In the genomic region with DNA sequence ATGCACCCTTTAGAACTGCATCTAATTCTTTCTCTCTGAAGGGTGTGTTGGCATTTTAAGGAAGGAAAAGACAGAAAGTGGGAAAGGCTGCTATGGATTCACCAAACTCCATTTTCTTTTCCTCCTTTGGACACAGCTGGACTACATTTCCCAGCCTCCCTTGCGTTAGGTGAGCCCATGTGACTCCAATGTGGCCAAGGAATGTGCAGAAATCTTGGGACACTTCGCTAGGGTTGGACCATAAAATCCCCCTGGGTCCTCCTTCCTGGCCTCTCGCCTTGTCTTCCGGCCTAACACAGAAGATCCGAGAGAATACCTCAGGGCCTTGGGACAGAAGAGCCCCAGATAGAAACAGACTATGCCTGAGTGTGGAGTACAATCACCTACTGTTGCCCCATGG, we compare ENCODE assay signal across 24 cellular contexts. TPM values are rescaled to one million over a fixed set of nuclear protein-coding genes. Genes with fewer than 3 reads are reported as not detected.
DNase-seq lines count a peak whose midpoint lies in the region; ATAC-seq, FAIRE-seq and TF ChIP-seq lines count a peak whose summit lies in the region.
"Had no signal": no experiment of that assay in that cellular context is flagged by ENCODE, and none has a peak within 500 bp of the region (broad histone marks: within the 10 kb centered on the region; RNA-seq: fewer than 3 reads in every experiment).

No MANE protein-coding gene starts in this region.

- H3K4me1 ChIP-seq in HepG2 (ENCODE audit: insufficient read depth, low read length) (peaks cover 14% of the 10 kb centered on the region; the same call in 1 of the 2 replicates), right lobe of liver (no peaks in the 10 kb centered on the region)
- H3K4me1 ChIP-seq: sigmoid colon had no signal

- TF ChIP-seq POLR2A in HepG2 (IDR thresholded peaks at IDR 0.05; ENCODE audit: insufficient read depth in 1 of 2, low read depth in 2 of 2, low read length in 2 of 2) (no peak), right lobe of liver (IDR thresholded peaks at IDR 0.05) (no peak)

- H2AFZ ChIP-seq in HepG2 (ENCODE audit: low read length) = no peak overlapping the region

- in situ Hi-C loops in HepG2 (cut with HindIII; ENCODE audit: extremely low pct_ligation_motif_present, low pct_unique_long_range_greater_than_20kb) = no loop called here
- in situ Hi-C loops in SK-MEL-5 (cut with HindIII; ENCODE audit: low pct_unique_long_range_greater_than_20kb, low sequenced_read_pairs) = no loop called here

- FAIRE-seq in HepG2 (lab: Jason Lieb, UNC) = no peak
- FAIRE-seq: pancreas had no signal

- ATAC-seq in HepG2 = no peak
- ATAC-seq in right lobe of liver = no peak
- peak; percentile 49 for ATAC-seq in Right ventricle myocardium superior (ENCODE audit: poor library complexity)
- peak; percentile 64 for ATAC-seq in sciatic nerve
- no peak for ATAC-seq in HG03469 (IDR thresholded peaks at IDR 0.05; ENCODE audit: unreplicated experiment)
- no peak for ATAC-seq in HG03139 (IDR thresholded peaks at IDR 0.05; ENCODE audit: unreplicated experiment)
- ATAC-seq in HG03354 (IDR thresholded peaks at IDR 0.05; ENCODE audit: poor library complexity, severe bottlenecking, unreplicated experiment) = no peak
- ATAC-seq: esophagus mucosa; pancreas; stimulated activated effector memory CD8-positive, alpha-beta T cell treated with anti-CD3 and anti-CD28 coated beads, Interleukin-12 subunit alpha, Interleukin-12 subunit beta, amount 100 ng/mL, for 72 hours had no signal

- H3K79me2 ChIP-seq in HepG2 (ENCODE audit: insufficient read depth, low read length) = no peaks in the 10 kb centered on the region

- no peak for TF ChIP-seq EP300 in HepG2 (IDR thresholded peaks at IDR 0.05; ENCODE audit: low read depth in 2 of 2, low read length in 2 of 2)
- TF ChIP-seq EP300 in HepG2 (CRISPR knock-in tag; IDR thresholded peaks at IDR 0.05; ENCODE audit: borderline replicate concordance) = no peak

- H3K36me3 ChIP-seq in HepG2 (replicated peaks in 1 of 2; ENCODE audit: control insufficient read depth in 1 of 2, insufficient read depth in 2 of 2, low read length in 2 of 2) (no peaks in the 10 kb centered on the region), right lobe of liver (no peaks in the 10 kb centered on the region)
- H3K36me3 ChIP-seq: pancreas, sigmoid colon, thoracic aorta had no signal

- BruUV-seq in HepG2 (replicated peaks; lab: Mats Ljungman, UMichigan) = no TSS peak

- H3K27ac ChIP-seq in HepG2 (ENCODE audit: extremely low read length, insufficient read depth, low read length) = no peak overlapping the region
- no peak overlapping the region for H3K27ac ChIP-seq in right lobe of liver
- H3K27ac ChIP-seq: KMS-11, pancreas, sigmoid colon, thoracic aorta had no signal

- intact Hi-C loops in HepG2 (cut with micrococcal nuclease; ENCODE audit: unreplicated experiment) (no loop called here), right lobe of liver (cut with DNase I) (no loop called here), Right ventricle myocardium superior (cut with DNase I) (no loop called here), sciatic nerve (cut with DNase I) (no loop called here)

- H3K9me3 ChIP-seq in HepG2 (ENCODE audit: low read length) = no peaks in the 10 kb centered on the region
- H3K9me3 ChIP-seq in right lobe of liver = no peaks in the 10 kb centered on the region
- H3K9me3 ChIP-seq: pancreas, sigmoid colon, thoracic aorta had no signal

- peaks cover 0 to 17% of the 10 kb centered on the region in 2 experiments; a peak in 2 of 5 replicates for H3K27me3 ChIP-seq in HepG2 (ENCODE audit: control insufficient read depth in 1 of 2, insufficient read depth in 2 of 2, low read length in 2 of 2)
- no peaks in the 10 kb centered on the region for H3K27me3 ChIP-seq in right lobe of liver
- H3K27me3 ChIP-seq: pancreas had no signal

- DNase-seq in HepG2 (ENCODE audit: low spot score) (no peak), right lobe of liver (no peak), SK-MEL-5 (ENCODE audit: low read depth, low spot score) (peak; percentile 74), Right ventricle myocardium superior (peak; percentile 52), sciatic nerve (ENCODE audit: low spot score) (no peak)
- DNase-seq: activated B cell treated with CpG ODN at 0.5 μM for 24 hours; activated CD4-positive, alpha-beta memory T cell treated with anti-CD3 and anti-CD28 coated beads for 36 hours; activated naive CD4-positive, alpha-beta T cell treated with Interleukin-2 at 50 U/mL for 16 hours; mammary epithelial cell; naive B cell; NCI-H2029; NCI-H446 treated with DMSO at 0.1 percent for 48 hours; pancreas; sigmoid colon had no signal

- no peak overlapping the region for H3K4me2 ChIP-seq in HepG2 (ENCODE audit: low read depth, low read length)
- H3K4me2 ChIP-seq: KMS-11 had no signal

- no peak overlapping the region for H3K9ac ChIP-seq in HepG2 (ENCODE audit: insufficient read depth, low read depth, low read length)
- H3K9ac ChIP-seq: KMS-11 had no signal

- POLR2A ChIA-PET in HepG2 (lab: Yijun Ruan, JAX) = no interaction called here

- TF ChIP-seq RAD21 in HepG2 (CRISPR knock-in tag; IDR thresholded peaks at IDR 0.05) = no peak

- no peak overlapping the region for H3K4me3 ChIP-seq in HepG2 (replicated peaks in 1 of 3; ENCODE audit: insufficient read depth in 1 of 3, low read depth in 2 of 3, low read length in 3 of 3)
- H3K4me3 ChIP-seq in right lobe of liver = no peak overlapping the region
- H3K4me3 ChIP-seq: pancreas, sigmoid colon, thoracic aorta had no signal

- TF ChIP-seq CTCF in HepG2 (CRISPR knock-in tag; IDR thresholded peaks at IDR 0.05) (no peak), right lobe of liver (IDR thresholded peaks at IDR 0.05) (no peak)

- CTCF ChIA-PET in HepG2 (lab: Yijun Ruan, JAX; ENCODE audit: low intra/inter-chr PET ratio, low total read pairs) = no interaction called here

- WGBS in HepG2 (ENCODE audit: low lambda C conversion rate) = 59% methylated on average over 5 of the region's 5 CpGs
- 75% methylated on average over 4 of the region's 5 CpGs for WGBS in right lobe of liver (ENCODE audit: insufficient coverage, low coverage, low lambda C conversion rate, missing lambda C conversion rate)

- H4K20me1 ChIP-seq in HepG2 (ENCODE audit: insufficient read depth, low read length) = no peaks in the 10 kb centered on the region

TF ChIP-seq in HepG2, 621 proteins besides CTCF, POLR2A, EP300 and RAD21 (continues in another document):
- TF ChIP-seq, protein P1, sequence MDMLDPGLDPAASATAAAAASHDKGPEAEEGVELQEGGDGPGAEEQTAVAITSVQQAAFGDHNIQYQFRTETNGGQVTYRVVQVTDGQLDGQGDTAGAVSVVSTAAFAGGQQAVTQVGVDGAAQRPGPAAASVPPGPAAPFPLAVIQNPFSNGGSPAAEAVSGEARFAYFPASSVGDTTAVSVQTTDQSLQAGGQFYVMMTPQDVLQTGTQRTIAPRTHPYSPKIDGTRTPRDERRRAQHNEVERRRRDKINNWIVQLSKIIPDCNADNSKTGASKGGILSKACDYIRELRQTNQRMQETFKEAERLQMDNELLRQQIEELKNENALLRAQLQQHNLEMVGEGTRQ (IDR thresholded peaks at IDR 0.05; ENCODE audit: low read depth, low read length) = no peak; the same call in 1 of the 2 replicates
- TF ChIP-seq, protein P1 (CRISPR knock-in tag; IDR thresholded peaks at IDR 0.05; ENCODE audit: borderline replicate concordance) = peak; percentile 58; the same call in 1 of the 2 replicates
- TF ChIP-seq ISX (CRISPR knock-in tag; conservative IDR thresholded peaks at IDR 0.05) = no peak
- no peak for TF ChIP-seq ZNF674 (CRISPR knock-in tag; IDR thresholded peaks at IDR 0.05; ENCODE audit: low read depth)

RNA-seq across cellular contexts. Expression of gene ABCC12, which starts 56.3 kb away (rescaled TPM):
- total RNA-seq in HepG2 (2016; rRNA removed; fragmentation: Illumina TruSeq; extraction: Trizol) (not detected in 2 replicates), right lobe of liver (under 1 TPM in 1 of 6 experiments, not detected in 5; 0.07 TPM), Right ventricle myocardium superior (not detected), sciatic nerve (not detected)
- not detected in 2 replicates for total RNA-seq in HepG2 (2016; cell fraction: cytosol; rRNA removed; fragmentation: Illumina TruSeq; extraction: Trizol; ENCODE audit: low read depth)
- total RNA-seq in HepG2 (2016; cell fraction: insoluble cytoplasmic fraction; rRNA removed; fragmentation: Illumina TruSeq; extraction: Trizol) = not detected in 2 replicates
- total RNA-seq in HepG2 (2016; cell fraction: membrane; rRNA removed; fragmentation: Illumina TruSeq; extraction: Trizol) = not detected in 2 replicates
- not detected in 2 replicates for total RNA-seq in HepG2 (2016; cell fraction: nucleus; rRNA removed; fragmentation: Illumina TruSeq; extraction: Trizol)
- polyA plus RNA-seq in HepG2 (2011; rRNA removed) = 0.22 TPM in 1 of 2 replicates, not detected in the other
- not detected in 2 replicates for polyA plus RNA-seq in HepG2 (2011; cell fraction: cytosol; rRNA removed)
- not detected in 2 replicates for polyA plus RNA-seq in HepG2 (2011; cell fraction: nucleus; rRNA removed)
- polyA plus RNA-seq in HepG2 (2012) = not detected in 2 replicates
- polyA plus RNA-seq in HepG2 (2016; cell fraction: cytosol; fragmentation: Illumina TruSeq; extraction: Trizol; ENCODE audit: low read depth) = not detected in 2 replicates
- not detected in 2 replicates for polyA plus RNA-seq in HepG2 (2016; cell fraction: insoluble cytoplasmic fraction; fragmentation: Illumina TruSeq; extraction: Trizol; ENCODE audit: low read depth)
- polyA plus RNA-seq in HepG2 (2016; cell fraction: membrane; fragmentation: Illumina TruSeq; extraction: Trizol; ENCODE audit: low read depth) = not detected in 2 replicates
- polyA plus RNA-seq in HepG2 (2016; cell fraction: nucleus; fragmentation: Illumina TruSeq; extraction: Trizol; ENCODE audit: insufficient read depth, low read depth) = not detected in 2 replicates
- polyA minus RNA-seq in HepG2 (2011; rRNA and poly(A)+ RNA removed; ENCODE audit: low replicate concordance) = not detected in 2 replicates
- polyA minus RNA-seq in HepG2 (2011; cell fraction: cytosol; rRNA and poly(A)+ RNA removed) = not detected in 2 replicates
- polyA minus RNA-seq in HepG2 (2011; cell fraction: nucleus; rRNA and poly(A)+ RNA removed) = not detected in 2 replicates
- total RNA-seq in SK-MEL-5 (2014; rRNA removed; shearing (Covaris generic)) = not detected in 2 replicates
- polyA plus RNA-seq in SK-MEL-5 (2015; cell fraction: cytosol; rRNA removed) = not detected in 2 replicates
- 1.3 TPM in 1 of 2 replicates, not detected in the other for polyA plus RNA-seq in SK-MEL-5 (2015; cell fraction: nucleus; rRNA removed)
- total RNA-seq: activated B cell treated with CpG ODN at 0.5 μM for 24 hours; activated CD4-positive, alpha-beta memory T cell treated with anti-CD3 and anti-CD28 coated beads for 36 hours; esophagus mucosa; glomerular endothelial cell; mammary epithelial cell; pancreas; sigmoid colon; T-helper 1 cell treated with Interleukin-12 subunit alpha and Interleukin-12 subunit beta and Interleukin-4 antibody, amounts not matched to agents 30 ng/mL and 1 ng/mL, for 36 hours; thoracic aorta had no signal
- polyA plus RNA-seq: CD14-positive monocyte, mammary epithelial cell, pancreas, sigmoid colon had no signal

Comparison
In these comparisons a context has a peak if more than half of its experiments do, and no peak if none do; other contexts are left out.
1. ATAC-seq: peak in Right ventricle myocardium superior (single experiment) and sciatic nerve (single experiment); none in HepG2 (single experiment), right lobe of liver (0 of 4), HG03469 (single experiment), HG03139 (single experiment) and HG03354 (single experiment).
2. DNase-seq: peak in SK-MEL-5 (single experiment) and Right ventricle myocardium superior (single experiment); none in HepG2 (single experiment), right lobe of liver (0 of 3) and sciatic nerve (single experiment).